Comparison of ENCODE assay signal across 1 cellular context in the genomic region with DNA sequence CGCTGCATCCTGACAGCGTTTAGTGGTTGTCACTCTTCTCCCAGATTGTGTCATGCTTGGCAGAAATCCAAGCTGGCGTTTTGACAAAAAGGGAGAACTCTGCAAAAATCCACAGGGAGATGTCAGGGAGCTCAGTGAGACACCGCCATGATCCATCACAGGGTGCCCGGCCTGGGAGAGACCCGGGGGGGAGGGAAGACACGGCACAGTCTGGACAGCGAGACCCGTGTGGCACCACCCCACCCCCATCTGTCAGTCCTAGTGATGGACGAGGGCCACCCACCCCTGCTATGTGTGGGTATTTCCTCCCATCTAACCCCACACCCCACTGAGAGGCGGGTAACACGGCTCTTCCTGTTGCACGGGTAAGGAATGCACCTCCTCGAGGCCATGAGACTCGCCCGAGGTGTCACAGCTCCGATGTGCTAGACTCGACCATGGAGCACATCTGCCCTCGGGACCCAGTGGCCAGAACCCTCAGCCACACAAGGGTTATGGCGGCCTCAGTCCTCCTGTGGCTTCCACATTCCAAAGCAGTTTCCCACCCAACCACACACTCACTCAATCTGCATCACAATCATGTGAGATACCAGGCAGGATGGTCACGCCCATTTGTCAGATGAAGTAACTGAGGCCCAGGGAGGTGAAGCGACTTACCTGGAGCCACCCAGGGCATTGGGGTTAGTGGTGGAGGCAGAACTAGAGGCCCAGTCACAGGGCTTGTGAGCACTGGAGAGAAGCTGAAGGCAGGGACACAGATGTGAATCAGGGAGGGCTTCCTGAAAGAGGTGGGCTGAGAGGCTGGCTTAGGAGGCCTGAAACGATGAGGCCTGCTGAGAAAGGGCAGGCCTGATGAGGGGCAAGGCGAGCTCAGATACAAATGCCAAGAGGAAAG.
TF ChIP-seq lines count a peak whose summit lies in the region.

No MANE protein-coding gene starts in this region.

TF ChIP-seq in H1, 55 proteins besides CTCF, POLR2A, EP300 and RAD21 (continued from another document):
- peak; percentile 67; the same call in 1 of the 2 replicates for TF ChIP-seq E2F6 (IDR thresholded peaks at IDR 0.05)
- TF ChIP-seq JUN (IDR thresholded peaks at IDR 0.05; ENCODE audit: low read depth, low read length): no peak
- TF ChIP-seq HDAC2 (IDR thresholded peaks at IDR 0.05; ENCODE audit: borderline replicate concordance in 1 of 2, low read depth in 2 of 2, low read length in 2 of 2): peak in 1 of 2 experiments; percentile 58; a peak in 1 of 4 replicates
- peak; percentile 63; the same call in 1 of the 2 replicates for TF ChIP-seq TEAD4 (IDR thresholded peaks at IDR 0.05; ENCODE audit: low read depth, low read length)
- TF ChIP-seq BRCA1 (IDR thresholded peaks at IDR 0.05; ENCODE audit: low read depth, low read length): no peak
- TF ChIP-seq SP4 (IDR thresholded peaks at IDR 0.05; ENCODE audit: low read length): no peak
- TF ChIP-seq POU5F1 (IDR thresholded peaks at IDR 0.05; ENCODE audit: low read depth, low read length): 0 out of 2 replicates have a peak, but pooled peaks have one; percentile 13
- TF ChIP-seq, protein P1, sequence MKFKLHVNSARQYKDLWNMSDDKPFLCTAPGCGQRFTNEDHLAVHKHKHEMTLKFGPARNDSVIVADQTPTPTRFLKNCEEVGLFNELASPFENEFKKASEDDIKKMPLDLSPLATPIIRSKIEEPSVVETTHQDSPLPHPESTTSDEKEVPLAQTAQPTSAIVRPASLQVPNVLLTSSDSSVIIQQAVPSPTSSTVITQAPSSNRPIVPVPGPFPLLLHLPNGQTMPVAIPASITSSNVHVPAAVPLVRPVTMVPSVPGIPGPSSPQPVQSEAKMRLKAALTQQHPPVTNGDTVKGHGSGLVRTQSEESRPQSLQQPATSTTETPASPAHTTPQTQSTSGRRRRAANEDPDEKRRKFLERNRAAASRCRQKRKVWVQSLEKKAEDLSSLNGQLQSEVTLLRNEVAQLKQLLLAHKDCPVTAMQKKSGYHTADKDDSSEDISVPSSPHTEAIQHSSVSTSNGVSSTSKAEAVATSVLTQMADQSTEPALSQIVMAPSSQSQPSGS (IDR thresholded peaks at IDR 0.05; ENCODE audit: low read length): no peak
- TF ChIP-seq, protein P2, sequence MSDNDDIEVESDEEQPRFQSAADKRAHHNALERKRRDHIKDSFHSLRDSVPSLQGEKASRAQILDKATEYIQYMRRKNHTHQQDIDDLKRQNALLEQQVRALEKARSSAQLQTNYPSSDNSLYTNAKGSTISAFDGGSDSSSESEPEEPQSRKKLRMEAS (IDR thresholded peaks at IDR 0.05): peak; percentile 37; the same call in 1 of the 2 replicates
